In the genomic region with DNA sequence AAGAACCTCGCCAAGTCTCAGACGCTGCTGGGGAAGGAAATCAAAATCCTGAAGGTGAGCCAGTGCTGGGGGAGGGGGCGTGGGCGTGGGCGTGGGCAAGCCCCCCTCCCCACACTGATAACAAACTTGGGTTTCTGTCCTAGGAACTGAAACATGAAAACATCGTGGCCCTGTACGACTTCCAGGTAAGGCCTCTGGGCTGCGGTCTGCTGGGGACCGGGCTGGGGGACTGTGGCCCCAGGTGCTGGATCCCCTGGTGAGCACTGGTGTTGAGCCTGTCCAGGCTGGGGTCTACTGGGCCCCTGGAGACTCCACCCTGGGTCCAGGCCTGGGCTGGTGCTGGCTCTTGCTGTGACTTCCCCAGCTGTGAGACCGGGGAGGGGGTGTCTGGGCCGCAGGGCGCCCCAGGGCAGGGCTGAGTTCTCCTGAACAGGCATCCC, we compare ENCODE assay signal across 8 cellular contexts. TPM values are rescaled to one million over a fixed set of nuclear protein-coding genes. Genes with fewer than 3 reads are reported as not detected.
A peak's percentile ranks its signal among the peaks of the same experiment; 100 is the strongest.
DNase-seq lines count a peak whose midpoint lies in the region; ATAC-seq and TF ChIP-seq lines count a peak whose summit lies in the region.

No MANE protein-coding gene starts in this region.

- no peaks in the 10 kb centered on the region for H3K9me3 Mint-ChIP-seq in activated CD4-positive, alpha-beta T cell treated with anti-CD3 and anti-CD28 coated beads, Interleukin-2, amount 10 ng/mL, durations not matched to agents 7 days and 5 days

- H3K4me3 Mint-ChIP-seq in activated CD4-positive, alpha-beta T cell treated with anti-CD3 and anti-CD28 coated beads, Interleukin-2, amount 10 ng/mL, durations not matched to agents 7 days and 5 days: peak overlapping the region; percentile 82

- in situ Hi-C loops in KBM-7 (cut with MboI; ENCODE audit: low pct_unique_long_range_greater_than_20kb, low sequenced_read_pairs): no loop called here

- no peak for DNase-seq in GM06990 (ENCODE audit: extremely low read depth, insufficient read length)
- DNase-seq in activated CD4-positive, alpha-beta T cell treated with anti-CD3 and anti-CD28 coated beads, Interleukin-2, amount 10 ng/mL, durations not matched to agents 7 days and 5 days: peak; percentile 26
- DNase-seq in right cardiac atrium: no peak
- DNase-seq in stimulated activated CD4-positive, alpha-beta T cell treated with anti-CD3 and anti-CD28 coated beads, TNF-alpha, amount 100 ng/mL, for 4 hours (ENCODE audit: low read depth in 3 of 3): peak in 2 of 3 experiments; percentile 6 to 14
- no peak for DNase-seq in iPS-NIHi7 (ENCODE audit: extremely low spot score)
- no peak for DNase-seq in KBM-7

- peaks cover 33% of the 10 kb centered on the region for H3K4me1 Mint-ChIP-seq in activated CD4-positive, alpha-beta T cell treated with anti-CD3 and anti-CD28 coated beads, Interleukin-2, amount 10 ng/mL, durations not matched to agents 7 days and 5 days

- H3K4me3 ChIP-seq in GM06990 (replicated peaks; ENCODE audit: low read depth, low read length) (peak overlapping the region; percentile 71), right cardiac atrium (ENCODE audit: low read length) (peak overlapping the region; percentile 99)

- no peaks in the 10 kb centered on the region for H3K36me3 Mint-ChIP-seq in activated CD4-positive, alpha-beta T cell treated with anti-CD3 and anti-CD28 coated beads, Interleukin-2, amount 10 ng/mL, durations not matched to agents 7 days and 5 days (ENCODE audit: low read depth)

- POLR2A ChIA-PET in activated CD4-positive, alpha-beta T cell treated with anti-CD3 and anti-CD28 coated beads, Interleukin-2, amount 10 ng/mL, durations not matched to agents 7 days and 5 days (lab: Charles Lee): no interaction called here

- H3K27ac ChIP-seq in right cardiac atrium (ENCODE audit: low read length): peak overlapping the region; percentile 95

- H3K36me3 ChIP-seq in GM06990 (ENCODE audit: control insufficient read depth, insufficient read depth, low read length): peaks cover 2% of the 10 kb centered on the region; the same call in 1 of the 2 replicates

- intact Hi-C loops in right cardiac atrium (cut with DNase I): loop anchor here in 1 of 4 donors (5.0 kb wide), 1 partner anchor 52 kb away; a partner anchor contains a TSS

- no peaks in the 10 kb centered on the region for H3K27me3 Mint-ChIP-seq in activated CD4-positive, alpha-beta T cell treated with anti-CD3 and anti-CD28 coated beads, Interleukin-2, amount 10 ng/mL, durations not matched to agents 7 days and 5 days

- 4% methylated on average over 12 of the region's 12 CpGs for WGBS in right cardiac atrium

- no peak for TF ChIP-seq CTCF in GM06990 (IDR thresholded peaks at IDR 0.05; ENCODE audit: insufficient read depth, low read length, poor library complexity, severe bottlenecking)

- ATAC-seq in HG02852 (IDR thresholded peaks at IDR 0.05; ENCODE audit: unreplicated experiment) (peak; percentile 9), right cardiac atrium (no peak), GM21423 (IDR thresholded peaks at IDR 0.05; ENCODE audit: unreplicated experiment) (no peak)

- H3K4me1 ChIP-seq in right cardiac atrium (ENCODE audit: control insufficient read depth, insufficient read depth, low read length): peaks cover 3% of the 10 kb centered on the region

- no peaks in the 10 kb centered on the region for H3K9me3 ChIP-seq in right cardiac atrium (ENCODE audit: control insufficient read depth, low read length)

- CTCF ChIA-PET in activated CD4-positive, alpha-beta T cell treated with anti-CD3 and anti-CD28 coated beads, Interleukin-2, amount 10 ng/mL, durations not matched to agents 7 days and 5 days (lab: Charles Lee): interaction anchor here (1.1 kb wide), 1 partner anchor 33 kb away, joined by 3 read pairs; no protein-coding TSS in a partner anchor

- peak overlapping the region; percentile 89 for H3K27ac Mint-ChIP-seq in activated CD4-positive, alpha-beta T cell treated with anti-CD3 and anti-CD28 coated beads, Interleukin-2, amount 10 ng/mL, durations not matched to agents 7 days and 5 days

- no peaks in the 10 kb centered on the region for H3K27me3 ChIP-seq in GM06990 (replicated peaks; ENCODE audit: control insufficient read depth, insufficient read depth, low read length)
- no peaks in the 10 kb centered on the region for H3K27me3 ChIP-seq in right cardiac atrium (ENCODE audit: control insufficient read depth, insufficient read depth)

RNA-seq across cellular contexts. Expression of a gene that starts 1.2 kb away (rescaled TPM):
- 10 to 100 TPM; 28.1 to 36.1 TPM for total RNA-seq in activated CD4-positive, alpha-beta T cell treated with anti-CD3 and anti-CD28 coated beads, Interleukin-2, amount 10 ng/mL, durations not matched to agents 7 days and 5 days
- 10 to 100 TPM; 33.4 to 51.3 (median 48.0) TPM for total RNA-seq in right cardiac atrium
- 29.4 TPM for polyA plus RNA-seq in right cardiac atrium

RNA-seq across cellular contexts. Expression of a gene that starts 33.4 kb away (rescaled TPM):
- total RNA-seq in activated CD4-positive, alpha-beta T cell treated with anti-CD3 and anti-CD28 coated beads, Interleukin-2, amount 10 ng/mL, durations not matched to agents 7 days and 5 days: 10 to 100 TPM; 34.4 to 45.7 TPM
- total RNA-seq in right cardiac atrium: 10 to 100 TPM in 1 of 4 donors, 1 to 10 TPM in 3; 7.2 to 13.7 (median 7.9) TPM
- polyA plus RNA-seq in right cardiac atrium: 7.2 TPM

RNA-seq across cellular contexts. Expression of a gene that starts 54.1 kb away (rescaled TPM):
- 10 to 100 TPM; 53.9 to 57.0 TPM for total RNA-seq in activated CD4-positive, alpha-beta T cell treated with anti-CD3 and anti-CD28 coated beads, Interleukin-2, amount 10 ng/mL, durations not matched to agents 7 days and 5 days
- 10 to 100 TPM; 15.5 to 21.6 (median 18.1) TPM for total RNA-seq in right cardiac atrium
- polyA plus RNA-seq in right cardiac atrium: 10.1 TPM

Comparison
In these comparisons a context has a peak if more than half of its experiments do, and no peak if none do; other contexts are left out.
1. DNase-seq: peak in activated CD4-positive, alpha-beta T cell treated with anti-CD3 and anti-CD28 coated beads, Interleukin-2, amount 10 ng/mL, durations not matched to agents 7 days and 5 days (single experiment) and stimulated activated CD4-positive, alpha-beta T cell treated with anti-CD3 and anti-CD28 coated beads, TNF-alpha, amount 100 ng/mL, for 4 hours (2 of 3); none in GM06990 (single experiment), right cardiac atrium (0 of 3), iPS-NIHi7 (single experiment) and KBM-7 (single experiment).